In the genomic region with DNA sequence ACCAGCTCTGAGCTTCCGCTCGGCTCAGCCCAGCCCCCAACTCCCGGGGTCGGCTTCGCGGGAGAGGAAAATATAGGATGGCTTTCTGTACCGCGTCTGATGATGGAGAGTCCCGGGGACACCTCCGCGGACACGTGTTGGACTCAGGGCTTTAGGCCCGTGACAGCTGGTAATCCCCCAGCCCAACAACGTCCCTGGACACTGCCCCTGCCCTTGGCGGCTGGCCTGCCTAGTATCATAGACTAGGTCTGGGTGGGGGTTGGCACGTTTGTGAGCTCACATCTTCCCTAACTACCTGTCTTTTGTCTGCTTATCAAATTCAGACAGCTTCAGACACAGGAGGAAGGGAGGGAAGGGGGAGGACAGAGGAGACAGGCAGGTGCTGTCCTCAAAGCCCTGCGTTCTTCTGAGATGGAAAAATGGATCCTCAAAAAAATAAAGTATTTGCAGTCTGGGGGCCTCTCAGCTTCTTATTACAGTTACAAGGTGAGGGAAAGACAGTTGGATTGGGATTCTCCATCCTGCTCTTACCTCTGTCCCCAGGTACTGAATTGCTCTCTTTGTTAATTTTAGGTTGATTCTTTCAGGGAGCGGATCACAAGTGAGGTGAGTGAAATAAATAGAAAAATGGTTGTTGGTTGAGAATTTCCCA, we compare ENCODE assay signal across 8 cellular contexts. TPM values are rescaled to one million over a fixed set of nuclear protein-coding genes. Genes with fewer than 3 reads are reported as not detected.
A peak's percentile ranks its signal among the peaks of the same experiment; 100 is the strongest.
DNase-seq lines count a peak whose midpoint lies in the region; ATAC-seq and TF ChIP-seq lines count a peak whose summit lies in the region.

No MANE protein-coding gene starts in this region.

- peak overlapping the region; percentile 56 for H2BK120ac ChIP-seq in trophoblast cell (ENCODE audit: insufficient read depth, low read length, poor library complexity)

- H3K36me3 ChIP-seq in fibroblast of lung (ENCODE audit: control insufficient read depth, insufficient read depth, low read length) (peaks cover 7% of the 10 kb centered on the region), trophoblast cell (ENCODE audit: control insufficient read depth in 1 of 2, insufficient read depth in 2 of 2, low read length in 2 of 2) (peaks cover 19 to 37% of the 10 kb centered on the region in 2 experiments)

- no peak overlapping the region for H2BK12ac ChIP-seq in trophoblast cell (ENCODE audit: low read length)

- peak overlapping the region; percentile 96 for H3K9ac ChIP-seq in fibroblast of lung (ENCODE audit: insufficient read depth, low read length)
- H3K9ac ChIP-seq in trophoblast cell (ENCODE audit: low read length) = peak overlapping the region; percentile 95

- POLR2A ChIA-PET in RWPE1 (lab: Yijun Ruan, JAX; ENCODE audit: low non-redundant PET) = interaction anchor here (0.6 to 1.4 kb wide), 2 partner anchors 157 to 165 kb away, joined by 3 to 4 read pairs; a partner anchor contains a TSS

- H3K27me3 ChIP-seq in fibroblast of lung (ENCODE audit: control insufficient read depth, insufficient read depth, low read length) (no peaks in the 10 kb centered on the region), trophoblast cell (ENCODE audit: insufficient read depth, low read length) (no peaks in the 10 kb centered on the region)

- H3K9me3 ChIP-seq in fibroblast of lung (ENCODE audit: control insufficient read depth, insufficient read depth, low read depth, low read length) = no peaks in the 10 kb centered on the region
- H3K9me3 ChIP-seq in trophoblast cell (ENCODE audit: insufficient read depth, low read depth, low read length) = no peaks in the 10 kb centered on the region

- peak overlapping the region; percentile 71 for H4K91ac ChIP-seq in trophoblast cell (ENCODE audit: low read depth, low read length)

- H3K14ac ChIP-seq in trophoblast cell (ENCODE audit: low read length) = peak overlapping the region; percentile 48

- H4K8ac ChIP-seq in trophoblast cell (ENCODE audit: low read depth, low read length) = peak overlapping the region; percentile 95

- H3K23ac ChIP-seq in trophoblast cell (ENCODE audit: low read length) = peak overlapping the region; percentile 4

- peaks cover 4% of the 10 kb centered on the region for H3K27me3 Mint-ChIP-seq in activated CD4-positive, alpha-beta T cell treated with anti-CD3 and anti-CD28 coated beads, Interleukin-2, amount 10 ng/mL, durations not matched to agents 24 days and 14 days

- H3K79me2 ChIP-seq in fibroblast of lung (ENCODE audit: control insufficient read depth, insufficient read depth, low read length) (peaks cover 20% of the 10 kb centered on the region), trophoblast cell (ENCODE audit: control insufficient read depth, insufficient read depth, low read length, poor library complexity) (peaks cover 8% of the 10 kb centered on the region)

- peak overlapping the region; percentile 99 for H3K27ac Mint-ChIP-seq in activated CD4-positive, alpha-beta T cell treated with anti-CD3 and anti-CD28 coated beads, Interleukin-2, amount 10 ng/mL, durations not matched to agents 24 days and 14 days

- H3K4me3 Mint-ChIP-seq in activated CD4-positive, alpha-beta T cell treated with anti-CD3 and anti-CD28 coated beads, Interleukin-2, amount 10 ng/mL, durations not matched to agents 24 days and 14 days = peak overlapping the region; percentile 98

- H3K4ac ChIP-seq in trophoblast cell (ENCODE audit: low read depth, low read length) = peak overlapping the region; percentile 95

- WGBS in trophoblast cell (ENCODE audit: extremely low coverage, insufficient coverage, insufficient read length) = no CpG with 5 or more reads among the region's 18 CpGs

- CTCF ChIA-PET in RWPE1 (lab: Yijun Ruan, JAX) = no interaction called here

- H4K12ac ChIP-seq in trophoblast cell (ENCODE audit: low read depth, low read length) = peak overlapping the region; percentile 81

- H3K4me1 ChIP-seq in fibroblast of lung (ENCODE audit: control insufficient read depth, extremely low read depth, insufficient read depth, low read length) (no peaks in the 10 kb centered on the region), trophoblast cell (ENCODE audit: control insufficient read depth in 1 of 2, insufficient read depth in 2 of 2, low read length in 2 of 2) (peaks cover 0 to 3% of the 10 kb centered on the region in 2 experiments)

- H2AFZ ChIP-seq in fibroblast of lung (ENCODE audit: low read length) (peak overlapping the region; percentile 70), trophoblast cell (ENCODE audit: insufficient read depth, low read length, poor library complexity) (peak overlapping the region; percentile 90)

- H3K18ac ChIP-seq in trophoblast cell (ENCODE audit: low read length) = peak overlapping the region; percentile 44

- H3K27ac ChIP-seq in RWPE1 = peak overlapping the region; percentile 80
- peak overlapping the region; percentile 93 for H3K27ac ChIP-seq in fibroblast of lung (ENCODE audit: insufficient read depth, low read length)
- no peak overlapping the region for H3K27ac ChIP-seq in trophoblast cell (ENCODE audit: low read depth, low read length)

- TF ChIP-seq CTCF in RWPE1 (conservative IDR thresholded peaks at IDR 0.05; ENCODE audit: low read depth) (no peak), fibroblast of lung (conservative IDR thresholded peaks at IDR 0.05 in 1 of 2, IDR thresholded peaks at IDR 0.05 in 1 of 2; ENCODE audit: low read depth in 1 of 2, low read length in 2 of 2) (no peak)

- H3K4me3 ChIP-seq in fibroblast of lung (replicated peaks in 1 of 4; ENCODE audit: control extremely low read depth in 1 of 4, insufficient read depth in 1 of 4, low read depth in 3 of 4, low read length in 4 of 4) = peak overlapping the region; percentile 97 to 99 (median 98)
- H3K4me3 ChIP-seq in trophoblast cell (ENCODE audit: low read depth, low read length) = peak overlapping the region; percentile 85

- H4K20me1 ChIP-seq in fibroblast of lung (ENCODE audit: control insufficient read depth, extremely low read depth, insufficient read depth, low read length) = no peaks in the 10 kb centered on the region

- H3K4me2 ChIP-seq in fibroblast of lung (ENCODE audit: extremely low read depth, insufficient read depth, low read length) (peak overlapping the region; percentile 96), trophoblast cell (ENCODE audit: low read length) (peak overlapping the region; percentile 83)

- peak overlapping the region; percentile 35 for H2BK5ac ChIP-seq in trophoblast cell (ENCODE audit: low read depth, low read length, poor library complexity)

- H3K36me3 Mint-ChIP-seq in activated CD4-positive, alpha-beta T cell treated with anti-CD3 and anti-CD28 coated beads, Interleukin-2, amount 10 ng/mL, durations not matched to agents 24 days and 14 days (ENCODE audit: low read depth) = peaks cover 36% of the 10 kb centered on the region

- peaks cover 18% of the 10 kb centered on the region for H3K4me1 Mint-ChIP-seq in activated CD4-positive, alpha-beta T cell treated with anti-CD3 and anti-CD28 coated beads, Interleukin-2, amount 10 ng/mL, durations not matched to agents 24 days and 14 days

- no peak for DNase-seq in activated CD4-positive, alpha-beta T cell treated with anti-CD3 and anti-CD28 coated beads, Interleukin-2, amount 10 ng/mL, durations not matched to agents 24 days and 14 days
- no peak for DNase-seq in activated CD4-positive, alpha-beta T cell treated with anti-CD3 and anti-CD28 coated beads, Interleukin-2, amount 50 U/mL, for 1 hour
- DNase-seq in RWPE1 (ENCODE audit: low spot score) (no peak), fibroblast of lung (ENCODE audit: low read depth in 2 of 2) (no peak), trophoblast cell (peak in 1 of 2 donors; percentile 9), AG08395 (ENCODE audit: low spot score) (no peak), kidney tubule cell (ENCODE audit: low spot score) (no peak)

- no peaks in the 10 kb centered on the region for H3K9me3 Mint-ChIP-seq in activated CD4-positive, alpha-beta T cell treated with anti-CD3 and anti-CD28 coated beads, Interleukin-2, amount 10 ng/mL, durations not matched to agents 24 days and 14 days

- intact Hi-C loops in activated CD4-positive, alpha-beta T cell treated with anti-CD3 and anti-CD28 coated beads, Interleukin-2, amount 10 ng/mL, durations not matched to agents 24 days and 14 days (cut with micrococcal nuclease) = loop anchor here (1.0 to 10.0 kb wide), 3 partner anchors 10 to 481 kb away; a partner anchor contains a TSS

- no peak for ATAC-seq in activated CD4-positive, CD25-positive, alpha-beta regulatory T cell treated with anti-CD3 and anti-CD28 coated beads, Interleukin-2, amount 50 U/mL, for 24 hours

- H2AK5ac ChIP-seq in trophoblast cell (ENCODE audit: low read length) = peak overlapping the region; percentile 16

- peaks cover 10% of the 10 kb centered on the region for H3K79me1 ChIP-seq in trophoblast cell (ENCODE audit: low read length)

RNA-seq across cellular contexts. Expression of a gene that starts 0.7 kb away (rescaled TPM):
- total RNA-seq in activated CD4-positive, alpha-beta T cell treated with anti-CD3 and anti-CD28 coated beads, Interleukin-2, amount 10 ng/mL, durations not matched to agents 24 days and 14 days = 232 and 250 TPM in 2 replicates
- total RNA-seq in fibroblast of lung = 44.9 and 50.7 TPM in 2 replicates
- 133 and 177 TPM in 2 replicates for polyA plus RNA-seq in fibroblast of lung
- polyA plus RNA-seq in fibroblast of lung (2012) = 86.2 and 126 TPM in 2 replicates
- polyA minus RNA-seq in fibroblast of lung (ENCODE audit: low replicate concordance) = 31.8 and 51.1 TPM in 2 replicates
- polyA plus RNA-seq in trophoblast cell (2013) = 112 and 114 TPM in 2 replicates

RNA-seq across cellular contexts. Expression of a gene that starts 9.8 kb away (rescaled TPM):
- total RNA-seq in activated CD4-positive, alpha-beta T cell treated with anti-CD3 and anti-CD28 coated beads, Interleukin-2, amount 10 ng/mL, durations not matched to agents 24 days and 14 days = 94.1 and 106 TPM in 2 replicates
- total RNA-seq in fibroblast of lung = 97.3 and 150 TPM in 2 replicates
- polyA plus RNA-seq in fibroblast of lung = 87.4 and 90.4 TPM in 2 replicates
- 88.0 and 89.9 TPM in 2 replicates for polyA plus RNA-seq in fibroblast of lung (2012)
- polyA minus RNA-seq in fibroblast of lung (ENCODE audit: low replicate concordance) = 25.6 and 33.6 TPM in 2 replicates
- 34.2 and 37.0 TPM in 2 replicates for polyA plus RNA-seq in trophoblast cell (2013)

RNA-seq across cellular contexts. Expression of a gene that starts 10.5 kb away (rescaled TPM):
- total RNA-seq in activated CD4-positive, alpha-beta T cell treated with anti-CD3 and anti-CD28 coated beads, Interleukin-2, amount 10 ng/mL, durations not matched to agents 24 days and 14 days = 3.3 and 4.2 TPM in 2 replicates
- 0.26 and 0.33 TPM in 2 replicates for total RNA-seq in fibroblast of lung
- 0.09 and 0.12 TPM in 2 replicates for polyA plus RNA-seq in fibroblast of lung
- 0.18 TPM in 1 of 2 replicates, not detected in the other for polyA plus RNA-seq in fibroblast of lung (2012)
- 2.4 TPM in 1 of 2 replicates, not detected in the other for polyA minus RNA-seq in fibroblast of lung (ENCODE audit: low replicate concordance)
- polyA plus RNA-seq in trophoblast cell (2013) = 1.1 TPM in 2 replicates

RNA-seq across cellular contexts. Expression of a gene that starts 17.1 kb away (rescaled TPM):
- 1.8 and 2.2 TPM in 2 replicates for total RNA-seq in activated CD4-positive, alpha-beta T cell treated with anti-CD3 and anti-CD28 coated beads, Interleukin-2, amount 10 ng/mL, durations not matched to agents 24 days and 14 days
- 0.17 and 0.26 TPM in 2 replicates for total RNA-seq in fibroblast of lung
- 0.23 and 3.5 TPM in 2 replicates for polyA plus RNA-seq in fibroblast of lung
- 0.28 and 3.0 TPM in 2 replicates for polyA plus RNA-seq in fibroblast of lung (2012)
- 5.3 TPM in 1 of 2 replicates, not detected in the other for polyA minus RNA-seq in fibroblast of lung (ENCODE audit: low replicate concordance)
- polyA plus RNA-seq in trophoblast cell (2013) = 0.74 and 0.89 TPM in 2 replicates

RNA-seq across cellular contexts. Expression of a gene that starts 35.2 kb away (rescaled TPM):
- not detected in 2 replicates for total RNA-seq in activated CD4-positive, alpha-beta T cell treated with anti-CD3 and anti-CD28 coated beads, Interleukin-2, amount 10 ng/mL, durations not matched to agents 24 days and 14 days
- total RNA-seq in fibroblast of lung = 0.26 and 0.66 TPM in 2 replicates
- polyA plus RNA-seq in fibroblast of lung = 0.14 TPM in 1 of 2 replicates, not detected in the other
- 0.27 and 0.51 TPM in 2 replicates for polyA plus RNA-seq in fibroblast of lung (2012)
- not detected in 2 replicates for polyA minus RNA-seq in fibroblast of lung (ENCODE audit: low replicate concordance)
- 0.14 and 0.25 TPM in 2 replicates for polyA plus RNA-seq in trophoblast cell (2013)
